19 cellular contexts compared by ENCODE assay signal in the genomic region with DNA sequence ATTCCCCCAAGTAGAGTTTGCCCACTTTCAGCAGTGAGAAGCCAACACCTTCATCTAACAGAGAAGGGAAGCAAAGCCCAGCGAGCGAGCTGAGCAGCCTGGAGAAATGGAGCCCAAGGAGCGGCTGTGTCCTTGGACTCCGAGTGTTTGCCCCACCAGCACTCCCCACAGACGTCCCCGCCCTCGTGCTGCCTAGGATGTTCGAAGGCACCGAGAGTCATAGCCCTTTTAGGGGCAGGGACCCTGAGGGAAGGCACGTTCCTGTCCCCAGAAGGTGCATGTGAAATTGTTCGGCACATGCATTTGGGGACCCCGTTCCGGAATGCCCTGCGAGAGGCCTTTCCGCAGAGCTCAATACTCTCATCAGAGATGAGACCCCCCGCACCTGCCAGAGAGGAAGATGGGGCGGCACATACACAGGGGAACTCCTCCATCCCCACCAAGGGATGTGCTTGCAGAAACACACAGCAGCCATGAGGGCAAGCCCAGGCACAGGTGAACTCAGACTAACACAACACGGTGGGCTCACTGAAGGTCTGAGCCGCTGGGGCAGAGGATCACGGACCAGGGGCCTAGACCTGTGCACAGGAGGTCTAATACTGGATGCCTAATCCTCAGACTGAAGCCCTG.
"Had no signal": no experiment of that assay in that cellular context is flagged by ENCODE, and none has a peak within 500 bp of the region (broad histone marks: within the 10 kb centered on the region; RNA-seq: fewer than 3 reads in every experiment).

No MANE protein-coding gene starts in this region.

- H3K27ac ChIP-seq: SJCRH30 had no signal

- ATAC-seq: HepG2 had no signal

- H3K27me3 ChIP-seq: MG63, SJCRH30 had no signal

- H3K4me1 ChIP-seq: SJCRH30 had no signal

- H3K4me3 ChIP-seq: MG63, SJCRH30 had no signal

- H3K9me3 ChIP-seq: MG63, SJCRH30 had no signal

- DNase-seq: IMR-90, Karpas-422, KG1, MG63, NCI-H1092, NCI-H1105 treated with DMSO at 0.1 percent for 48 hours, NCI-H1417 treated with DMSO at 0.1 percent for 48 hours, NCI-H1694 treated with DMSO at 0.1 percent for 48 hours, NCI-H1930, NCI-H2081, NCI-H2107, NCI-H2227 treated with DMSO at 0.1 percent for 48 hours, NCI-H524 treated with DMSO at 0.1 percent for 48 hours, NCI-H69, NCI-H774, RPMI8226, SHP77 treated with DMSO at 0.1 percent for 48 hours, SJCRH30 had no signal
